In genomic region chr22:43544282-43544673, GRCh38 we compare ENCODE assay signal across 20 cellular contexts.
"Had no signal": no experiment of that assay in that cellular context is flagged by ENCODE, and none has a peak within 500 bp of the region (broad histone marks: within the 10 kb centered on the region; RNA-seq: fewer than 3 reads in every experiment).

No MANE protein-coding gene starts in this region.

- DNase-seq: dermis blood vessel endothelial cell; dorsolateral prefrontal cortex; effector CD4-positive, alpha-beta T cell; effector memory CD4-positive, alpha-beta T cell; foreskin keratinocyte; heart left ventricle; hypothalamus; immature natural killer cell; kidney; kidney glomerular epithelial cell; left colon; left ventricle myocardium inferior; mammary epithelial cell; mesendoderm; mucosa of descending colon; naive B cell had no signal

- H3K4me1 Mint-ChIP-seq: immature natural killer cell, memory B cell, mesothelial cell of epicardium, naive B cell had no signal

- H3K4me3 Mint-ChIP-seq: immature natural killer cell, memory B cell, mesothelial cell of epicardium, naive B cell had no signal

- H3K36me3 Mint-ChIP-seq: immature natural killer cell, memory B cell, mesothelial cell of epicardium, naive B cell had no signal

- ATAC-seq: foreskin keratinocyte, gastroesophageal sphincter, heart left ventricle, left colon, left lobe of liver, mucosa of descending colon had no signal

- H3K9me3 Mint-ChIP-seq: immature natural killer cell, memory B cell, mesothelial cell of epicardium, naive B cell had no signal

- H3K27ac Mint-ChIP-seq: immature natural killer cell, memory B cell, mesothelial cell of epicardium, naive B cell had no signal
